Comparison of ENCODE assay signal across 8 cellular contexts in the genomic region with DNA sequence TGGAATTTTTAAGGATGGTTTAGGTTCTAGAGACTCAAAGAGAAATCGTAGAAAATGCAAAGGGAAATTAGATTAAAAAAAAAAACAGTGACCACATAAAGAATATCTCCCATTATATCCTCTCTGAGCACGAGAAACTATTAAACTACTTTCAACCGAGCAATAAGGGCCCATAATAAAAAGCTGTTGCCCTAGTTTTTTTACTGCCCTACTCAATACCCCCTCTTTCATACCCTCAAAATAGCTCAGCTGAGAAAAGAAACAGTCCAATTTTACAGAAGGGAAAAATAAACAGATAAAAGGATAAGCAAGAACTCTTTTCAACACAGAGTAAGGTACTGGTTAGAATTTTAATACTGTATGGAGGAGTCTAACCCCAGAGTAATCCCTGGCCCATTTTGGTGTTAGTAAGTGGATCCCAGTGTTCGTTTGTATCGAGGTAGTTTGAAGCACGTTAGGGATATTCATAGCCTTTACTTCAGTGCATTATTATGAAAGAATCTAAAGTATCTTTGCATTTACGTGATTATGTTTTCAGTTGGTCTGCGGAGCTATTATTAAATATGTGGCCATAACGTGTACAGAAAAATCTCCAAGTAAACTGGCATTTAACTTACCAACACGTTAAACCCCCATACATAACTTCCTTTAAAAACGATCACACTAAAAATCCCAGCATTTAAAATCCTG. TPM values are rescaled to one million over a fixed set of nuclear protein-coding genes. Genes with fewer than 3 reads are reported as not detected.
DNase-seq lines count a peak whose midpoint lies in the region; ATAC-seq, FAIRE-seq and TF ChIP-seq lines count a peak whose summit lies in the region.

No MANE protein-coding gene starts in this region.

- peak overlapping the region; percentile 91 to 94 for H3K27ac ChIP-seq in right atrium auricular region
- peak overlapping the region; percentile 70 for H3K27ac ChIP-seq in GM12878 (ENCODE audit: control insufficient read depth, insufficient read depth)
- H3K27ac ChIP-seq in mesenchymal stem cell (ENCODE audit: low read length, poor library complexity, severe bottlenecking) = peak overlapping the region; percentile 72
- H3K27ac ChIP-seq in aorta (ENCODE audit: low read depth in 1 of 2, low read length in 2 of 2) = no peak overlapping the region

- TSS peak; percentile 75 for BruUV-seq in GM12878 (replicated peaks; lab: Mats Ljungman, UMichigan)

- H2BK5ac ChIP-seq in mesenchymal stem cell (ENCODE audit: low read depth, low read length, poor library complexity, severe bottlenecking) = no peak overlapping the region

- H4K8ac ChIP-seq in mesenchymal stem cell (ENCODE audit: low read length) = no peak overlapping the region

- TF ChIP-seq CTCF in right atrium auricular region (IDR thresholded peaks at IDR 0.05) (no peak), GM12878 (IDR thresholded peaks at IDR 0.05 in 2 of 3, conservative IDR thresholded peaks at IDR 0.05 in 1 of 3; ENCODE audit: control insufficient read depth in 2 of 3, extremely low read depth in 1 of 3, insufficient read depth in 1 of 3, low read depth in 3 of 3, low read length in 3 of 3) (no peak)

- CTCF ChIA-PET in GM12878 (lab: Yijun Ruan, JAX) = interaction anchor here (0.7 to 5.2 kb wide), 13 partner anchors 12 to 173 kb away, joined by 3 to 22 read pairs (median 6); no protein-coding TSS in a partner anchor

- no peak overlapping the region for H2BK12ac ChIP-seq in mesenchymal stem cell (ENCODE audit: low read length in 2 of 2)

- 62% methylated on average over 11 of the region's 11 CpGs for WGBS in GM12878 (ENCODE audit: insufficient coverage, insufficient replicate concordance, low lambda C conversion rate, missing lambda C conversion rate)
- WGBS in mesenchymal stem cell = 27% methylated on average over 6 of the region's 11 CpGs
- 30 to 34% methylated on average over 11 of the region's 11 CpGs for WGBS in aorta, 2 donors

- no peak for FAIRE-seq in GM12878 (lab: Jason Lieb, UNC)

- no peak for TF ChIP-seq RAD21 in GM12878 (IDR thresholded peaks at IDR 0.05; ENCODE audit: insufficient read depth, low read depth, low read length)

- SMC1A ChIA-PET in GM12878 (lab: Charles Lee; ENCODE audit: uncharacterized antibody, unreplicated experiment) = interaction anchor here (0.8 to 6.6 kb wide), 19 partner anchors 10 to 710 kb away, joined by 3 to 46 read pairs (median 4); partner anchors contain the start of gene GLRX

- RAD21 ChIA-PET in GM12878 (lab: Charles Lee; ENCODE audit: unreplicated experiment) = interaction anchor here (0.9 to 5.1 kb wide), 20 partner anchors 8 to 232 kb away, joined by 3 to 25 read pairs (median 6); partner anchors contain the start of genes GLRX and RFESD

- H2BK15ac ChIP-seq in mesenchymal stem cell (ENCODE audit: low read depth, poor library complexity, severe bottlenecking) = no peak overlapping the region

- H3K4me3 ChIP-seq in right atrium auricular region = peak overlapping the region; percentile 70 to 74
- peak overlapping the region; percentile 78 for H3K4me3 ChIP-seq in GM12878
- H3K4me3 ChIP-seq in mesenchymal stem cell (ENCODE audit: insufficient read depth in 1 of 2, low read depth in 1 of 2, low read length in 2 of 2) = peak overlapping the region in 1 of 2 experiments; percentile 99
- peak overlapping the region; percentile 38 to 80 for H3K4me3 ChIP-seq in aorta (ENCODE audit: low read length in 2 of 2)

- no peak overlapping the region for H3K18ac ChIP-seq in mesenchymal stem cell (ENCODE audit: low read depth in 1 of 2, low read length in 2 of 2)

- H3K9ac ChIP-seq in GM12878 (ENCODE audit: control insufficient read depth, insufficient read depth, low read length) (peak overlapping the region; percentile 87), mesenchymal stem cell (ENCODE audit: low read length) (peak overlapping the region; percentile 89)

- peaks cover 0 to 44% of the 10 kb centered on the region in 2 donors for H3K4me1 ChIP-seq in right atrium auricular region
- H3K4me1 ChIP-seq in GM12878 (ENCODE audit: control insufficient read depth, insufficient read depth, low read length) = peaks cover 21% of the 10 kb centered on the region
- H3K4me1 ChIP-seq in mesenchymal stem cell (ENCODE audit: control insufficient read depth, insufficient read depth, low read depth, low read length) = peaks cover 3% of the 10 kb centered on the region
- no peaks in the 10 kb centered on the region for H3K4me1 ChIP-seq in aorta (ENCODE audit: control insufficient read depth in 1 of 2, insufficient read depth in 2 of 2, low read length in 2 of 2)

- H2BK120ac ChIP-seq in mesenchymal stem cell (ENCODE audit: low read depth, low read length) = no peak overlapping the region

- H3K4ac ChIP-seq in mesenchymal stem cell (ENCODE audit: low read depth in 1 of 2, low read length in 2 of 2) = no peak overlapping the region

- no peaks in the 10 kb centered on the region for H4K20me1 ChIP-seq in GM12878 (ENCODE audit: control insufficient read depth, insufficient read depth)

- H2AK5ac ChIP-seq in mesenchymal stem cell (ENCODE audit: low read length, severe bottlenecking) = no peak overlapping the region

- H3K4me2 ChIP-seq in GM12878 (ENCODE audit: control insufficient read depth, insufficient read depth) (peak overlapping the region; percentile 90), mesenchymal stem cell (ENCODE audit: low read length, poor library complexity, severe bottlenecking) (peak overlapping the region; percentile 66)

- H3K79me1 ChIP-seq in mesenchymal stem cell (replicated peaks; ENCODE audit: low read length, poor library complexity, severe bottlenecking) = peaks cover 1% of the 10 kb centered on the region

- H3K79me2 ChIP-seq in GM12878 (ENCODE audit: control insufficient read depth, insufficient read depth, low read length) = peaks cover 39% of the 10 kb centered on the region

- ATAC-seq in Right ventricle myocardium superior (ENCODE audit: poor library complexity) = no peak
- no peak for ATAC-seq in GM12878
- no peak for ATAC-seq in aorta (ENCODE audit: low FRiP score)

- H4K91ac ChIP-seq in mesenchymal stem cell (ENCODE audit: low read length) = no peak overlapping the region

- H3K23ac ChIP-seq in mesenchymal stem cell (ENCODE audit: low read length in 2 of 2) = no peak overlapping the region

- peak overlapping the region; percentile 89 for H2AFZ ChIP-seq in GM12878 (ENCODE audit: control insufficient read depth, low read depth, low read length)
- no peak overlapping the region for H2AFZ ChIP-seq in mesenchymal stem cell (ENCODE audit: low read depth, low read length)

- H3K9me3 ChIP-seq in right atrium auricular region = no peaks in the 10 kb centered on the region
- no peaks in the 10 kb centered on the region for H3K9me3 ChIP-seq in GM12878 (replicated peaks; ENCODE audit: control insufficient read depth, insufficient read depth, low read length)
- H3K9me3 ChIP-seq in mesenchymal stem cell (ENCODE audit: control insufficient read depth, low read length) = no peaks in the 10 kb centered on the region
- H3K9me3 ChIP-seq in aorta (ENCODE audit: control insufficient read depth, low read length) = no peaks in the 10 kb centered on the region

- POLR2A ChIA-PET in GM12878 (lab: Charles Lee) = interaction anchor here (0.9 to 2.8 kb wide), 12 partner anchors 8 to 244 kb away, joined by 3 to 12 read pairs (median 4); partner anchors contain the start of gene RFESD

- DNase-seq in right atrium auricular region (ENCODE audit: low spot score) = no peak
- no peak for DNase-seq in Right ventricle myocardium superior
- DNase-seq in GM12878 (ENCODE audit: low read depth, low spot score) = no peak
- no peak for DNase-seq in mesenchymal stem cell
- no peak for DNase-seq in aorta
- DNase-seq in SKM-1 (lab: John Stamatoyannopoulos, UW; ENCODE audit: unreplicated experiment) = no peak
- DNase-seq in NCI-H446 (lab: John Stamatoyannopoulos, UW) = no peak
- DNase-seq in central memory CD4-positive, alpha-beta T cell = no peak

- in situ Hi-C loops in GM12878 (cut with MboI) = no loop called here

- TF ChIP-seq EP300 in GM12878 (IDR thresholded peaks at IDR 0.05; ENCODE audit: borderline replicate concordance in 1 of 2, control insufficient read depth in 1 of 2, low read depth in 2 of 2, low read length in 2 of 2) = no peak

- intact Hi-C loops in Right ventricle myocardium superior (cut with DNase I) = no loop called here
- intact Hi-C loops in GM12878 (cut with micrococcal nuclease; ENCODE audit: unreplicated experiment) = loop anchor here (5.0 to 10.0 kb wide), 3 partner anchors 92 to 175 kb away; partner anchors contain the start of genes ARSK, GLRX and SKIC3
- intact Hi-C loops in aorta (cut with DNase I) = loop anchor here in 1 of 2 donors (5.0 to 10.0 kb wide), 2 partner anchors 65 to 117 kb away; no protein-coding TSS in a partner anchor

- H3K14ac ChIP-seq in mesenchymal stem cell (ENCODE audit: low read length in 2 of 2) = no peak overlapping the region

- H3K27me3 ChIP-seq in right atrium auricular region (no peaks in the 10 kb centered on the region), GM12878 (replicated peaks in 1 of 2; ENCODE audit: control insufficient read depth in 2 of 2, insufficient read depth in 2 of 2, low read length in 1 of 2) (no peaks in the 10 kb centered on the region), mesenchymal stem cell (ENCODE audit: control insufficient read depth in 1 of 2, insufficient read depth in 1 of 2, low read length in 2 of 2) (no peaks in the 10 kb centered on the region), aorta (ENCODE audit: control insufficient read depth in 1 of 2, insufficient read depth in 2 of 2, low read length in 1 of 2) (no peaks in the 10 kb centered on the region)

- no peak for TF ChIP-seq POLR2A in GM12878 (IDR thresholded peaks at IDR 0.05; ENCODE audit: low read depth, low read length)

- no peaks in the 10 kb centered on the region for H3K36me3 ChIP-seq in right atrium auricular region
- H3K36me3 ChIP-seq in GM12878 (ENCODE audit: control insufficient read depth in 2 of 2, insufficient read depth in 2 of 2, low read length in 1 of 2) = no peaks in the 10 kb centered on the region
- no peaks in the 10 kb centered on the region for H3K36me3 ChIP-seq in mesenchymal stem cell (ENCODE audit: control insufficient read depth in 1 of 2, insufficient read depth in 2 of 2, low read depth in 1 of 2, low read length in 2 of 2)
- H3K36me3 ChIP-seq in aorta (ENCODE audit: control insufficient read depth in 1 of 2, insufficient read depth in 2 of 2, low read length in 1 of 2) = no peaks in the 10 kb centered on the region

RNA-seq across cellular contexts. Expression of gene RHOBTB3, which starts 1.0 kb away (rescaled TPM):
- 10 to 100 TPM; 56.2 to 89.9 TPM for total RNA-seq in right atrium auricular region
- 81.1 TPM for total RNA-seq in Right ventricle myocardium superior
- total RNA-seq in GM12878 (2013; cell fraction: nucleolus; rRNA removed) = 326 and 333 TPM in 2 replicates
- 9.6 and 12.3 TPM in 2 replicates for total RNA-seq in GM12878 (2014; rRNA removed)
- total RNA-seq in GM12878 (2014; rRNA removed; fragmentation: Illumina TruSeq; extraction: Trizol) = 9.1 and 11.0 TPM in 2 replicates
- total RNA-seq in GM12878 (2021) = 8.0 and 10.6 TPM in 2 replicates
- polyA plus RNA-seq in GM12878 (2011; ENCODE audit: low read depth) = 3.5 TPM
- polyA plus RNA-seq in GM12878 (2011; rRNA removed) = 39.2 and 42.8 TPM in 2 replicates
- 54.1 and 59.0 TPM in 2 replicates for polyA plus RNA-seq in GM12878 (2011; cell fraction: cytosol; rRNA removed)
- polyA plus RNA-seq in GM12878 (2011; cell fraction: nucleus; rRNA removed) = 53.0 and 58.6 TPM in 2 replicates
- 6.2 and 9.4 TPM in 2 replicates for polyA plus RNA-seq in GM12878 (2012)
- polyA plus RNA-seq in GM12878 (2014; fragmentation: Illumina TruSeq; extraction: Trizol) = 7.6 and 13.1 TPM in 2 replicates
- polyA plus RNA-seq in GM12878 (2014; fragmentation: Nextera tagmentation; extraction: Ambion mirVana) = 1 to 10 TPM; 3.6 to 4.1 TPM
- polyA plus RNA-seq in GM12878 (2014; rRNA removed) = 5.9 and 8.5 TPM in 2 replicates
- polyA plus RNA-seq in GM12878 (2016; fragmentation: Nextera tagmentation; extraction: Ambion mirVana) = 1 to 10 TPM; 8.7 to 9.7 TPM
- polyA minus RNA-seq in GM12878 (2011; rRNA and poly(A)+ RNA removed) = 164 and 183 TPM in 2 replicates
- polyA minus RNA-seq in GM12878 (2011; cell fraction: cytosol; rRNA and poly(A)+ RNA removed) = 61.5 and 62.0 TPM in 2 replicates
- 115 and 166 TPM in 2 replicates for polyA minus RNA-seq in GM12878 (2011; cell fraction: nucleus; rRNA and poly(A)+ RNA removed)
- 279 TPM for polyA plus RNA-seq in mesenchymal stem cell (2013, experiment 1 of 2)
- polyA plus RNA-seq in mesenchymal stem cell (2013, experiment 2 of 2) = 271 TPM
- 10 to 100 TPM; 36.8 to 53.2 TPM for total RNA-seq in aorta
- polyA plus RNA-seq in aorta = 10 to 100 TPM; 11.8 to 13.4 TPM

RNA-seq across cellular contexts. Expression of gene SPATA9, which starts 47.4 kb away (rescaled TPM):
- under 1 TPM in 1 of 2 donors, not detected in 1; 0.30 TPM for total RNA-seq in right atrium auricular region
- not detected for total RNA-seq in Right ventricle myocardium superior
- 0.81 TPM in 1 of 2 replicates, not detected in the other for total RNA-seq in GM12878 (2013; cell fraction: nucleolus; rRNA removed)
- 0.11 and 0.16 TPM in 2 replicates for total RNA-seq in GM12878 (2014; rRNA removed)
- total RNA-seq in GM12878 (2014; rRNA removed; fragmentation: Illumina TruSeq; extraction: Trizol) = 0.18 TPM in 1 of 2 replicates, not detected in the other
- 0.35 TPM in 1 of 2 replicates, not detected in the other for total RNA-seq in GM12878 (2021)
- polyA plus RNA-seq in GM12878 (2011; ENCODE audit: low read depth) = not detected
- polyA plus RNA-seq in GM12878 (2011; rRNA removed) = 0.33 and 0.46 TPM in 2 replicates
- 0.15 and 0.45 TPM in 2 replicates for polyA plus RNA-seq in GM12878 (2011; cell fraction: cytosol; rRNA removed)
- polyA plus RNA-seq in GM12878 (2011; cell fraction: nucleus; rRNA removed) = 0.34 and 0.39 TPM in 2 replicates
- polyA plus RNA-seq in GM12878 (2012) = 0.25 and 0.53 TPM in 2 replicates
- polyA plus RNA-seq in GM12878 (2014; fragmentation: Illumina TruSeq; extraction: Trizol) = 0.13 TPM in 1 of 2 replicates, not detected in the other
- polyA plus RNA-seq in GM12878 (2014; fragmentation: Nextera tagmentation; extraction: Ambion mirVana) = under 1 TPM; 0.16 to 0.49 TPM
- polyA plus RNA-seq in GM12878 (2014; rRNA removed) = 0.15 and 0.22 TPM in 2 replicates
- under 1 TPM; 0.16 to 0.24 TPM for polyA plus RNA-seq in GM12878 (2016; fragmentation: Nextera tagmentation; extraction: Ambion mirVana)
- polyA minus RNA-seq in GM12878 (2011; rRNA and poly(A)+ RNA removed) = not detected in 2 replicates
- polyA minus RNA-seq in GM12878 (2011; cell fraction: cytosol; rRNA and poly(A)+ RNA removed) = not detected in 2 replicates
- 0.57 TPM in 1 of 2 replicates, not detected in the other for polyA minus RNA-seq in GM12878 (2011; cell fraction: nucleus; rRNA and poly(A)+ RNA removed)
- polyA plus RNA-seq in mesenchymal stem cell (2013, experiment 1 of 2) = 0.69 TPM
- polyA plus RNA-seq in mesenchymal stem cell (2013, experiment 2 of 2) = 0.49 TPM
- under 1 TPM; 0.45 to 0.60 TPM for total RNA-seq in aorta
- polyA plus RNA-seq in aorta = under 1 TPM in 1 of 2 donors, not detected in 1; 0.38 TPM

Comparison
In these comparisons a context has a peak if more than half of its experiments do, and no peak if none do; other contexts are left out.
1. H3K27ac ChIP-seq: peak in right atrium auricular region (2 of 2), GM12878 (single experiment) and mesenchymal stem cell (single experiment); none in aorta (0 of 2).